In the genomic region with DNA sequence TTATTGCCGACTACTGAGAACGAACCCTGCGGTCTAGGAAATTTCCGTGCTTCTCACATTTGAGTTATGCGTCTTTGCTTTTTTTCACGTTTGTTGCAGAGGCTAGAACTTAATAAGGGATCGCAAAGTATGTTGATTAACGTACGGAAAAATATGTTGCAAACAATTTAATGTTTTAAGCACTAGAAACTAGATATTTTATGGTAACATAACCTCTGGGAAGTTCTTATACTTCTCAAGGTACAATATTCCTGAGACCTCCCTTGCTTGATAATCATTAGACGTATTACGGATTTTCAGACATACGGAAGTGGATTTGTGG, we compare ENCODE assay signal across 8 cellular contexts. TPM values are rescaled to one million over a fixed set of nuclear protein-coding genes. Genes with fewer than 3 reads are reported as not detected.
DNase-seq lines count a peak whose midpoint lies in the region; ATAC-seq and TF ChIP-seq lines count a peak whose summit lies in the region.

No MANE protein-coding gene starts in this region.

- no peaks in the 10 kb centered on the region for H3K9me3 Mint-ChIP-seq in immature natural killer cell

- peak overlapping the region; percentile 95 for H2AFZ ChIP-seq in IMR-90 (replicated peaks; ENCODE audit: low read length, poor library complexity)

- BruUV-seq in IMR-90 (replicated peaks; lab: Mats Ljungman, UMichigan), result no TSS peak

- peak overlapping the region; percentile 78; the same call in 1 of the 2 replicates for H3K4ac ChIP-seq in IMR-90 (ENCODE audit: low read depth, low read length)

- H3K4me1 ChIP-seq in IMR-90 (ENCODE audit: control insufficient read depth, insufficient read depth, low read length), result peaks cover 2% of the 10 kb centered on the region; the same call in 1 of the 2 replicates
- H3K4me1 ChIP-seq in adrenal gland (replicated peaks in 1 of 2), result peaks cover 19 to 27% of the 10 kb centered on the region in 2 donors
- H3K4me1 ChIP-seq in spleen, result peaks cover 0 to 45% (median 28%) of the 10 kb centered on the region in 6 donors

- H3K4me1 Mint-ChIP-seq in immature natural killer cell, result peaks cover 14 to 15% of the 10 kb centered on the region in 2 donors

- peak overlapping the region; percentile 3 for H2BK5ac ChIP-seq in IMR-90 (ENCODE audit: low read depth, low read length, poor library complexity, severe bottlenecking)

- in situ Hi-C loops in IMR-90 (cut with MboI; ENCODE audit: low sequenced_read_pairs), result no loop called here

- TF ChIP-seq RAD21 in IMR-90 (IDR thresholded peaks at IDR 0.05; ENCODE audit: low read length), result no peak

- H3K4me2 ChIP-seq in IMR-90 (ENCODE audit: low read depth, low read length), result peak overlapping the region; percentile 81

- POLR2A ChIA-PET in IMR-90 (lab: Charles Lee; ENCODE audit: unreplicated experiment), result interaction anchor here (0.6 kb wide), 1 partner anchor 127 kb away, joined by 3 read pairs; no protein-coding TSS in a partner anchor

- H2AK9ac ChIP-seq in IMR-90 (replicated peaks; ENCODE audit: low read depth, low read length, poor library complexity), result peak overlapping the region; percentile 53

- peaks cover 7 to 18% (median 10%) of the 10 kb centered on the region in 3 donors for H3K27me3 Mint-ChIP-seq in immature natural killer cell (ENCODE audit: low read depth in 3 of 3)

- WGBS in IMR-90 (ENCODE audit: extremely low coverage in 2 of 2, insufficient read length in 1 of 2), 2 experiments, result no CpG with 5 or more reads among the region's 12 CpGs
- WGBS in adrenal gland, 4 donors, result 19 to 20% (median 20%) methylated on average over 12 of the region's 12 CpGs
- 24 to 28% (median 27%) methylated on average over 12 of the region's 12 CpGs for WGBS in spleen, 5 donors

- H3K36me3 ChIP-seq in IMR-90 (ENCODE audit: control insufficient read depth, insufficient read depth, low read length) (no peaks in the 10 kb centered on the region), adrenal gland (replicated peaks in 1 of 2) (no peaks in the 10 kb centered on the region), spleen (no peaks in the 10 kb centered on the region)

- peak overlapping the region; percentile 92 for H3K23ac ChIP-seq in IMR-90 (ENCODE audit: low read depth, low read length)

- peak overlapping the region; percentile 59 for H3K9ac ChIP-seq in IMR-90 (ENCODE audit: low read depth, low read length)

- TF ChIP-seq POLR2A in IMR-90 (IDR thresholded peaks at IDR 0.05; ENCODE audit: low read depth, low read length) (no peak), adrenal gland (IDR thresholded peaks at IDR 0.05) (no peak), spleen (IDR thresholded peaks at IDR 0.05) (no peak)

- H4K5ac ChIP-seq in IMR-90 (ENCODE audit: low read depth, low read length), result peak overlapping the region; percentile 19

- H3K27ac ChIP-seq in IMR-90 (ENCODE audit: insufficient read depth, low read length) (peak overlapping the region; percentile 22; the same call in 1 of the 2 replicates), adrenal gland (peak overlapping the region in 4 of 5 donors; percentile 87 to 98 (median 92)), spleen (peak overlapping the region; percentile 64 to 92 (median 90))

- no peak for DNase-seq in IMR-90
- DNase-seq in adrenal gland, result no peak
- DNase-seq in immature natural killer cell, result no peak
- no peak for DNase-seq in spleen
- no peak for DNase-seq in activated CD4-positive, CD25-positive, alpha-beta regulatory T cell treated with anti-CD3 and anti-CD28 coated beads, Interleukin-2, amount 50 U/mL, for 72 hours
- no peak for DNase-seq in RPMI8226
- DNase-seq in medulla oblongata (ENCODE audit: extremely low spot score), result no peak

- peak overlapping the region; percentile 90; the same call in 1 of the 2 replicates for H3K56ac ChIP-seq in IMR-90 (ENCODE audit: extremely low read depth, insufficient read depth, low read length)

- no peak overlapping the region for H3K27ac Mint-ChIP-seq in immature natural killer cell

- no peaks in the 10 kb centered on the region for H4K20me1 ChIP-seq in IMR-90 (ENCODE audit: insufficient read depth, low read length)

- H3K4me3 Mint-ChIP-seq in immature natural killer cell, result peak overlapping the region; percentile 24 to 80 (median 67)

- no peaks in the 10 kb centered on the region for H3K36me3 Mint-ChIP-seq in immature natural killer cell

- H3K27me3 ChIP-seq in IMR-90 (ENCODE audit: control insufficient read depth, insufficient read depth, low read length) (no peaks in the 10 kb centered on the region), adrenal gland (no peaks in the 10 kb centered on the region), spleen (replicated peaks in 1 of 7) (peaks cover 0 to 50% (median 10%) of the 10 kb centered on the region in 7 donors)

- H2BK20ac ChIP-seq in IMR-90 (ENCODE audit: low read depth, low read length), result peak overlapping the region; percentile 24; the same call in 1 of the 2 replicates

- H3K9me1 ChIP-seq in IMR-90 (ENCODE audit: insufficient read depth, low read length), result peaks cover 3% of the 10 kb centered on the region; the same call in 1 of the 2 replicates

- ATAC-seq in IMR-90 (ENCODE audit: low read depth) (no peak), HG03108 (IDR thresholded peaks at IDR 0.05; ENCODE audit: unreplicated experiment) (no peak)

- H3K9me3 ChIP-seq in IMR-90 (ENCODE audit: control insufficient read depth, insufficient read depth, low read length), result no peaks in the 10 kb centered on the region
- no peaks in the 10 kb centered on the region for H3K9me3 ChIP-seq in adrenal gland (replicated peaks in 1 of 3)
- H3K9me3 ChIP-seq in spleen, result no peaks in the 10 kb centered on the region

- H3K14ac ChIP-seq in IMR-90 (replicated peaks; ENCODE audit: low read depth, low read length), result peak overlapping the region; percentile 67

- no peak overlapping the region for H2AK5ac ChIP-seq in IMR-90 (ENCODE audit: low read depth, low read length)

- intact Hi-C loops in IMR-90 (cut with micrococcal nuclease), result loop anchor here (2.0 to 5.0 kb wide), 3 partner anchors 156 to 766 kb away; no protein-coding TSS in a partner anchor
- intact Hi-C loops in adrenal gland (cut with DNase I), result loop anchor here in 1 of 2 donors (10.0 kb wide), 1 partner anchor 208 kb away; no protein-coding TSS in a partner anchor
- intact Hi-C loops in spleen (cut with DNase I; ENCODE audit: low total_unique reads), result no loop called here

- no peak overlapping the region for H2BK15ac ChIP-seq in IMR-90 (ENCODE audit: low read depth, low read length)

- H3K18ac ChIP-seq in IMR-90 (ENCODE audit: low read depth, low read length), result no peak overlapping the region; the same call in 1 of the 2 replicates

- TF ChIP-seq CTCF in IMR-90 (conservative IDR thresholded peaks at IDR 0.05; ENCODE audit: low read depth, low read length) (no peak), adrenal gland (IDR thresholded peaks at IDR 0.05) (no peak), spleen (IDR thresholded peaks at IDR 0.05 in 8 of 11, conservative IDR thresholded peaks at IDR 0.05 in 3 of 11) (no peak)

- H3K4me3 ChIP-seq in IMR-90 (ENCODE audit: insufficient read depth, low read depth, low read length) (peak overlapping the region; percentile 49), adrenal gland (peak overlapping the region in 2 of 4 donors; percentile 52 to 78), spleen (peak overlapping the region in 7 of 8 donors; percentile 44 to 82 (median 54))

- CTCF ChIA-PET in IMR-90 (lab: Yijun Ruan, JAX), result interaction anchor here (0.7 kb wide), 1 partner anchor 11 kb away, joined by 3 read pairs; no protein-coding TSS in a partner anchor

- peak overlapping the region; percentile 44 to 89 for H4K8ac ChIP-seq in IMR-90 (ENCODE audit: low read depth in 2 of 2, low read length in 2 of 2)

- peak overlapping the region; percentile 31; the same call in 1 of the 2 replicates for H4K91ac ChIP-seq in IMR-90 (ENCODE audit: insufficient read depth, low read depth, low read length)

- H2BK120ac ChIP-seq in IMR-90 (ENCODE audit: low read depth, low read length), result peak overlapping the region; percentile 72

- dilution Hi-C loops in IMR-90 (cut with HindIII; ENCODE audit: low sequenced_read_pairs, unreplicated experiment), result no loop called here

- peaks cover 5 to 6% of the 10 kb centered on the region in 2 experiments; a peak in 2 of 4 replicates for H3K79me1 ChIP-seq in IMR-90 (ENCODE audit: low read depth in 1 of 2, low read length in 2 of 2)

TF ChIP-seq in IMR-90, 13 proteins besides CTCF, POLR2A, EP300 and RAD21:
- no peak for TF ChIP-seq MXI1 (IDR thresholded peaks at IDR 0.05; ENCODE audit: borderline replicate concordance, low read depth, low read length)

RNA-seq across cellular contexts. Expression of a gene that starts 0.6 kb away (rescaled TPM):
- total RNA-seq in IMR-90 (2012; rRNA removed) (10.8 and 12.8 TPM in 2 replicates), adrenal gland (10 to 100 TPM in 6 of 8 donors, 1 to 10 TPM in 2; 7.1 to 18.9 (median 14.5) TPM), spleen (10 to 100 TPM in 4 of 7 donors, 1 to 10 TPM in 3; 5.1 to 14.5 (median 10.3) TPM)
- polyA plus RNA-seq in IMR-90 (2012; rRNA removed) (3.6 and 4.1 TPM in 2 replicates), adrenal gland (1 to 10 TPM; 3.4 to 6.2 (median 3.6) TPM), immature natural killer cell (under 1 TPM in 1 of 3 donors, not detected in 2; 0.08 TPM), spleen (1 to 10 TPM in 1 of 3 donors, under 1 TPM in 2; 0.50 to 1.5 (median 0.57) TPM)
- 1.3 and 2.1 TPM in 2 replicates for polyA plus RNA-seq in IMR-90 (2012; cell fraction: cytosol; rRNA removed)
- 1.8 and 10.7 TPM in 2 replicates for polyA plus RNA-seq in IMR-90 (2012; cell fraction: nucleus; rRNA removed; ENCODE audit: low replicate concordance)

Comparison
In these comparisons a context has a peak if more than half of its experiments do, and no peak if none do; other contexts are left out.
1. H3K27ac ChIP-seq: peak in every context shown above with its lines; median percentile 92 in adrenal gland; 90 in spleen; 22 in IMR-90.